In genomic region chr20:35704514-35705261, GRCh38 we compare ENCODE assay signal across 1 cellular context.
A peak's percentile ranks its signal among the peaks of the same experiment; 100 is the strongest.
TF ChIP-seq lines count a peak whose summit lies in the region.

No MANE protein-coding gene starts in this region.

TF ChIP-seq in K562, 482 proteins besides CTCF, POLR2A, EP300 and RAD21:
- no peak for TF ChIP-seq BMI1 (IDR thresholded peaks at IDR 0.05; ENCODE audit: low read length)
- TF ChIP-seq KHSRP (IDR thresholded peaks at IDR 0.05) = 0 out of 2 replicates have a peak, but pooled peaks have one; percentile 10
- no peak for TF ChIP-seq DACH1 (IDR thresholded peaks at IDR 0.05; ENCODE audit: partially characterized antibody)
- TF ChIP-seq HINFP (tag; conservative IDR thresholded peaks at IDR 0.05; ENCODE audit: low read depth) = no peak
- TF ChIP-seq RBFOX2 (IDR thresholded peaks at IDR 0.05; ENCODE audit: low read depth, low read length) = 0 out of 2 replicates have a peak, but pooled peaks have one; percentile 18
- TF ChIP-seq POLR2AphosphoS5 (IDR thresholded peaks at IDR 0.05; ENCODE audit: control insufficient read depth, insufficient read depth, low read depth, low read length) = peak; percentile 7; the same call in 1 of the 2 replicates
- TF ChIP-seq ZFPM2 (CRISPR knock-in tag; IDR thresholded peaks at IDR 0.05) = no peak
- no peak for TF ChIP-seq ZNF551 (CRISPR knock-in tag; IDR thresholded peaks at IDR 0.05)
- TF ChIP-seq SRSF3 (IDR thresholded peaks at IDR 0.05; ENCODE audit: insufficient read depth, low read length) = no peak
- no peak for TF ChIP-seq FOXA3 (CRISPR knock-in tag; conservative IDR thresholded peaks at IDR 0.05 in 1 of 2, IDR thresholded peaks at IDR 0.05 in 1 of 2)
- peak; percentile 29 for TF ChIP-seq POLR2B (IDR thresholded peaks at IDR 0.05; ENCODE audit: low read depth, partially characterized antibody)
- TF ChIP-seq BHLHE40 (IDR thresholded peaks at IDR 0.05; ENCODE audit: low read length) = no peak
